Comparison of ENCODE assay signal across 14 cellular contexts in genomic region chr3:7546219-7546618, GRCh38.
A peak's percentile ranks its signal among the peaks of the same experiment; 100 is the strongest.
DNase-seq lines count a peak whose midpoint lies in the region; ATAC-seq and TF ChIP-seq lines count a peak whose summit lies in the region.
"Had no signal": no experiment of that assay in that cellular context is flagged by ENCODE, and none has a peak within 500 bp of the region (broad histone marks: within the 10 kb centered on the region; RNA-seq: fewer than 3 reads in every experiment).

No MANE protein-coding gene starts in this region.

- no peak overlapping the region for H3K9ac ChIP-seq in OCI-LY3 (ENCODE audit: low read length)

- H4K20me1 ChIP-seq in OCI-LY3 (ENCODE audit: insufficient read depth, low read length): no peaks in the 10 kb centered on the region

- H3K27me3 ChIP-seq in OCI-LY3 (ENCODE audit: low read depth, low read length): no peaks in the 10 kb centered on the region

- H3K4me3 ChIP-seq in OCI-LY3 (ENCODE audit: low read length) (no peak overlapping the region), epithelial cell of proximal tubule (ENCODE audit: low read depth, low read length) (no peak overlapping the region)

- H3K4me1 ChIP-seq in OCI-LY3 (ENCODE audit: low read length): no peaks in the 10 kb centered on the region

- CTCF ChIA-PET in GM10248 (lab: Yijun Ruan, JAX): no interaction called here

- no peak overlapping the region for H3K4me2 ChIP-seq in OCI-LY3 (ENCODE audit: low read length)

- H3K27ac ChIP-seq in OCI-LY3 (ENCODE audit: low read length): no peak overlapping the region

- POLR2A ChIA-PET in GM10248 (lab: Yijun Ruan, JAX): no interaction called here

- H2AFZ ChIP-seq in OCI-LY3 (ENCODE audit: low read depth, low read length): no peak overlapping the region

- ATAC-seq in HG02678 (IDR thresholded peaks at IDR 0.05; ENCODE audit: unreplicated experiment): no peak
- ATAC-seq: naive thymus-derived CD4-positive, alpha-beta T cell had no signal

- DNase-seq in NCI-H82 (lab: John Stamatoyannopoulos, UW): peak; percentile 4
- DNase-seq in NCI-H82 treated with DMSO at 0.1 percent for 48 hours (lab: John Stamatoyannopoulos, UW; ENCODE audit: unreplicated experiment): no peak
- DNase-seq in epithelial cell of proximal tubule (ENCODE audit: low read depth): peak; percentile 18
- DNase-seq in pulmonary artery endothelial cell (ENCODE audit: low read depth, low spot score): peak; percentile 22
- DNase-seq in GM10248 (ENCODE audit: extremely low spot score): no peak
- DNase-seq in NCI-H1048 (lab: John Stamatoyannopoulos, UW): no peak
- DNase-seq: activated CD4-positive, alpha-beta T cell treated with anti-CD3 and anti-CD28 coated beads, Interleukin-2, amount 10 ng/mL, durations not matched to agents 7 days and 5 days; activated naive CD4-positive, alpha-beta T cell treated with Interleukin-2 at 50 U/mL for 16 hours; effector CD8-positive, alpha-beta T cell; naive thymus-derived CD4-positive, alpha-beta T cell; NCI-H345; stimulated activated naive CD4-positive, alpha-beta T cell treated with Interleukin-2 at 50 U/mL for 16 hours had no signal

- H3K36me3 ChIP-seq in OCI-LY3 (replicated peaks; ENCODE audit: low read depth, low read length): no peaks in the 10 kb centered on the region

- no peaks in the 10 kb centered on the region for H3K79me2 ChIP-seq in OCI-LY3 (ENCODE audit: low read length)

- TF ChIP-seq CTCF in OCI-LY3 (IDR thresholded peaks at IDR 0.05; ENCODE audit: low read depth, low read length): peak; percentile 42
- peak; percentile 62 for TF ChIP-seq CTCF in epithelial cell of proximal tubule (conservative IDR thresholded peaks at IDR 0.05; ENCODE audit: low read depth, low read length)
- no peak for TF ChIP-seq CTCF in GM10248 (IDR thresholded peaks at IDR 0.05; ENCODE audit: control extremely low read depth, extremely low read depth, low read depth, missing control alignments)

- no peaks in the 10 kb centered on the region for H3K9me3 ChIP-seq in OCI-LY3 (ENCODE audit: insufficient read depth, low read length)

Comparison
In these comparisons a context has a peak if more than half of its experiments do, and no peak if none do; other contexts are left out.
1. DNase-seq: peak in NCI-H82 (single experiment), epithelial cell of proximal tubule (single experiment) and pulmonary artery endothelial cell (single experiment); none in NCI-H82 treated with DMSO at 0.1 percent for 48 hours (single experiment), GM10248 (single experiment) and NCI-H1048 (single experiment).